1 cellular context compared by ENCODE assay signal in genomic region chr12:6613776-6614512, GRCh38.
TF ChIP-seq lines count a peak whose summit lies in the region.

No MANE protein-coding gene starts in this region.

TF ChIP-seq in HEK293, 187 proteins besides CTCF, POLR2A, EP300 and RAD21 (continued from another document and continues in another):
- TF ChIP-seq ZNF280D (tag by site-specific recombination; IDR thresholded peaks at IDR 0.05) (no peak), ZNF621 (tag by site-specific recombination; IDR thresholded peaks at IDR 0.05) (no peak), ZNF155 (tag by site-specific recombination; IDR thresholded peaks at IDR 0.05) (no peak), ZBTB48 (tag by site-specific recombination; IDR thresholded peaks at IDR 0.05) (peak; percentile 80; the same call in 1 of the 2 replicates), ZNF623 (tag by site-specific recombination; IDR thresholded peaks at IDR 0.05) (no peak), KLF9 (tag by site-specific recombination; IDR thresholded peaks at IDR 0.05; ENCODE audit: low read depth) (peak; percentile 36; the same call in 1 of the 2 replicates), ZFHX2 (tag by site-specific recombination; conservative IDR thresholded peaks at IDR 0.05) (peak; percentile 18; the same call in 1 of the 2 replicates), ZNF777 (tag by site-specific recombination; IDR thresholded peaks at IDR 0.05; ENCODE audit: borderline replicate concordance) (no peak), ZNF112 (tag by site-specific recombination; IDR thresholded peaks at IDR 0.05) (no peak), ZNF596 (tag by site-specific recombination; IDR thresholded peaks at IDR 0.05) (no peak), ZFP3 (tag by site-specific recombination; IDR thresholded peaks at IDR 0.05; ENCODE audit: low read depth) (no peak), ZNF114 (tag by site-specific recombination; IDR thresholded peaks at IDR 0.05) (no peak), ZNF10 (tag by site-specific recombination; IDR thresholded peaks at IDR 0.05) (no peak; the same call in 1 of the 2 replicates), ZNF311 (tag by site-specific recombination; IDR thresholded peaks at IDR 0.05; ENCODE audit: borderline replicate concordance) (no peak), ZNF585B (tag by site-specific recombination; IDR thresholded peaks at IDR 0.05) (no peak), ZNF248 (tag by site-specific recombination; IDR thresholded peaks at IDR 0.05) (no peak), ZNF664 (tag by site-specific recombination; IDR thresholded peaks at IDR 0.05) (no peak), KLF7 (tag by site-specific recombination; IDR thresholded peaks at IDR 0.05; ENCODE audit: borderline replicate concordance) (peak; percentile 91), SETDB1 (IDR thresholded peaks at IDR 0.05; ENCODE audit: insufficient read length, low read length) (no peak), PATZ1 (tag by site-specific recombination; IDR thresholded peaks at IDR 0.05) (peak; percentile 96), ZNF169 (tag by site-specific recombination; IDR thresholded peaks at IDR 0.05) (no peak), ZNF18 (tag by site-specific recombination; IDR thresholded peaks at IDR 0.05) (no peak), GFI1B (tag by site-specific recombination; IDR thresholded peaks at IDR 0.05) (no peak), ZNF398 (tag by site-specific recombination; IDR thresholded peaks at IDR 0.05) (peak; percentile 100), ZNF157 (tag by site-specific recombination; IDR thresholded peaks at IDR 0.05) (no peak), ZNF544 (tag by site-specific recombination; IDR thresholded peaks at IDR 0.05) (no peak), ZNF221 (tag by site-specific recombination; IDR thresholded peaks at IDR 0.05; ENCODE audit: borderline replicate concordance) (no peak), ZNF530 (tag by site-specific recombination; IDR thresholded peaks at IDR 0.05; ENCODE audit: low read depth) (no peak), ZNF19 (tag by site-specific recombination; IDR thresholded peaks at IDR 0.05; ENCODE audit: low read depth) (no peak), ZNF518A (tag by site-specific recombination; conservative IDR thresholded peaks at IDR 0.05; ENCODE audit: low read depth) (peak; percentile 53), ZNF571 (tag by site-specific recombination; IDR thresholded peaks at IDR 0.05) (no peak), ZNF660 (tag by site-specific recombination; IDR thresholded peaks at IDR 0.05) (peak; percentile 57; the same call in 1 of the 2 replicates)
- TF ChIP-seq, protein P1, sequence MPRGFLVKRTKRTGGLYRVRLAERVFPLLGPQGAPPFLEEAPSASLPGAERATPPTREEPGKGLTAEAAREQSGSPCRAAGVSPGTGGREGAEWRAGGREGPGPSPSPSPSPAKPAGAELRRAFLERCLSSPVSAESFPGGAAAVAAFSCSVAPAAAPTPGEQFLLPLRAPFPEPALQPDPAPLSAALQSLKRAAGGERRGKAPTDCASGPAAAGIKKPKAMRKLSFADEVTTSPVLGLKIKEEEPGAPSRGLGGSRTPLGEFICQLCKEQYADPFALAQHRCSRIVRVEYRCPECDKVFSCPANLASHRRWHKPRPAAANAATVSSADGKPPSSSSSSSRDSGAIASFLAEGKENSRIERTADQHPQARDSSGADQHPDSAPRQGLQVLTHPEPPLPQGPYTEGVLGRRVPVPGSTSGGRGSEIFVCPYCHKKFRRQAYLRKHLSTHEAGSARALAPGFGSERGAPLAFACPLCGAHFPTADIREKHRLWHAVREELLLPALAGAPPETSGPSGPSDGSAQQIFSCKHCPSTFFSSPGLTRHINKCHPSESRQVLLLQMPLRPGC (tag by site-specific recombination; IDR thresholded peaks at IDR 0.05), result peak; percentile 72
- TF ChIP-seq, protein P2, sequence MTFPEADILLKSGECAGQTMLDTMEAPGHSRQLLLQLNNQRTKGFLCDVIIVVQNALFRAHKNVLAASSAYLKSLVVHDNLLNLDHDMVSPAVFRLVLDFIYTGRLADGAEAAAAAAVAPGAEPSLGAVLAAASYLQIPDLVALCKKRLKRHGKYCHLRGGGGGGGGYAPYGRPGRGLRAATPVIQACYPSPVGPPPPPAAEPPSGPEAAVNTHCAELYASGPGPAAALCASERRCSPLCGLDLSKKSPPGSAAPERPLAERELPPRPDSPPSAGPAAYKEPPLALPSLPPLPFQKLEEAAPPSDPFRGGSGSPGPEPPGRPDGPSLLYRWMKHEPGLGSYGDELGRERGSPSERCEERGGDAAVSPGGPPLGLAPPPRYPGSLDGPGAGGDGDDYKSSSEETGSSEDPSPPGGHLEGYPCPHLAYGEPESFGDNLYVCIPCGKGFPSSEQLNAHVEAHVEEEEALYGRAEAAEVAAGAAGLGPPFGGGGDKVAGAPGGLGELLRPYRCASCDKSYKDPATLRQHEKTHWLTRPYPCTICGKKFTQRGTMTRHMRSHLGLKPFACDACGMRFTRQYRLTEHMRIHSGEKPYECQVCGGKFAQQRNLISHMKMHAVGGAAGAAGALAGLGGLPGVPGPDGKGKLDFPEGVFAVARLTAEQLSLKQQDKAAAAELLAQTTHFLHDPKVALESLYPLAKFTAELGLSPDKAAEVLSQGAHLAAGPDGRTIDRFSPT (tag by site-specific recombination; IDR thresholded peaks at IDR 0.05), result peak; percentile 86
- TF ChIP-seq, protein P3, sequence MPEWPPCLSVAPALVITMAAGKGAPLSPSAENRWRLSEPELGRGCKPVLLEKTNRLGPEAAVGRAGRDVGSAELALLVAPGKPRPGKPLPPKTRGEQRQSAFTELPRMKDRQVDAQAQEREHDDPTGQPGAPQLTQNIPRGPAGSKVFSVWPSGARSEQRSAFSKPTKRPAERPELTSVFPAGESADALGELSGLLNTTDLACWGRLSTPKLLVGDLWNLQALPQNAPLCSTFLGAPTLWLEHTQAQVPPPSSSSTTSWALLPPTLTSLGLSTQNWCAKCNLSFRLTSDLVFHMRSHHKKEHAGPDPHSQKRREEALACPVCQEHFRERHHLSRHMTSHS (tag by site-specific recombination; IDR thresholded peaks at IDR 0.05), result no peak
- TF ChIP-seq, protein P4, sequence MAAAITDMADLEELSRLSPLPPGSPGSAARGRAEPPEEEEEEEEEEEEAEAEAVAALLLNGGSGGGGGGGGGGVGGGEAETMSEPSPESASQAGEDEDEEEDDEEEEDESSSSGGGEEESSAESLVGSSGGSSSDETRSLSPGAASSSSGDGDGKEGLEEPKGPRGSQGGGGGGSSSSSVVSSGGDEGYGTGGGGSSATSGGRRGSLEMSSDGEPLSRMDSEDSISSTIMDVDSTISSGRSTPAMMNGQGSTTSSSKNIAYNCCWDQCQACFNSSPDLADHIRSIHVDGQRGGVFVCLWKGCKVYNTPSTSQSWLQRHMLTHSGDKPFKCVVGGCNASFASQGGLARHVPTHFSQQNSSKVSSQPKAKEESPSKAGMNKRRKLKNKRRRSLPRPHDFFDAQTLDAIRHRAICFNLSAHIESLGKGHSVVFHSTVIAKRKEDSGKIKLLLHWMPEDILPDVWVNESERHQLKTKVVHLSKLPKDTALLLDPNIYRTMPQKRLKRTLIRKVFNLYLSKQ (tag by site-specific recombination; IDR thresholded peaks at IDR 0.05; ENCODE audit: borderline replicate concordance), result no peak
- TF ChIP-seq, protein P5, sequence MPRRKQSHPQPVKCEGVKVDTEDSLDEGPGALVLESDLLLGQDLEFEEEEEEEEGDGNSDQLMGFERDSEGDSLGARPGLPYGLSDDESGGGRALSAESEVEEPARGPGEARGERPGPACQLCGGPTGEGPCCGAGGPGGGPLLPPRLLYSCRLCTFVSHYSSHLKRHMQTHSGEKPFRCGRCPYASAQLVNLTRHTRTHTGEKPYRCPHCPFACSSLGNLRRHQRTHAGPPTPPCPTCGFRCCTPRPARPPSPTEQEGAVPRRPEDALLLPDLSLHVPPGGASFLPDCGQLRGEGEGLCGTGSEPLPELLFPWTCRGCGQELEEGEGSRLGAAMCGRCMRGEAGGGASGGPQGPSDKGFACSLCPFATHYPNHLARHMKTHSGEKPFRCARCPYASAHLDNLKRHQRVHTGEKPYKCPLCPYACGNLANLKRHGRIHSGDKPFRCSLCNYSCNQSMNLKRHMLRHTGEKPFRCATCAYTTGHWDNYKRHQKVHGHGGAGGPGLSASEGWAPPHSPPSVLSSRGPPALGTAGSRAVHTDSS (tag by site-specific recombination; IDR thresholded peaks at IDR 0.05), result no peak
